Comparison of ENCODE assay signal across 1 cellular context in genomic region chr11:86072211-86072610, GRCh38.
TF ChIP-seq lines count a peak whose summit lies in the region.

No MANE protein-coding gene starts in this region.

TF ChIP-seq in IMR-90, 13 proteins besides CTCF, POLR2A, EP300 and RAD21:
- no peak for TF ChIP-seq BHLHE40 (IDR thresholded peaks at IDR 0.05; ENCODE audit: low read depth, low read length)
- no peak for TF ChIP-seq ELK1 (IDR thresholded peaks at IDR 0.05; ENCODE audit: borderline replicate concordance, low read depth, low read length)
- TF ChIP-seq MXI1 (IDR thresholded peaks at IDR 0.05; ENCODE audit: borderline replicate concordance, low read depth, low read length): no peak
- no peak for TF ChIP-seq CEBPB (IDR thresholded peaks at IDR 0.05; ENCODE audit: low read depth, low read length)
- TF ChIP-seq MAFK (IDR thresholded peaks at IDR 0.05; ENCODE audit: low read depth, low read length): no peak
- no peak for TF ChIP-seq SMC3 (IDR thresholded peaks at IDR 0.05; ENCODE audit: low read depth, low read length)
- no peak for TF ChIP-seq FOS (IDR thresholded peaks at IDR 0.05; ENCODE audit: low read depth, low read length)
- no peak for TF ChIP-seq RFX5 (IDR thresholded peaks at IDR 0.05; ENCODE audit: low read depth, low read length)
- TF ChIP-seq USF2 (IDR thresholded peaks at IDR 0.05; ENCODE audit: low read depth, low read length): no peak
- TF ChIP-seq NFE2L2 (IDR thresholded peaks at IDR 0.05; ENCODE audit: low read depth, low read length): no peak
- TF ChIP-seq MAZ (IDR thresholded peaks at IDR 0.05; ENCODE audit: borderline replicate concordance, low read depth, low read length): no peak
- no peak for TF ChIP-seq CHD1 (IDR thresholded peaks at IDR 0.05; ENCODE audit: low read depth, low read length)
- TF ChIP-seq RCOR1 (IDR thresholded peaks at IDR 0.05; ENCODE audit: insufficient replicate concordance, low read length): no peak
